In the genomic region with DNA sequence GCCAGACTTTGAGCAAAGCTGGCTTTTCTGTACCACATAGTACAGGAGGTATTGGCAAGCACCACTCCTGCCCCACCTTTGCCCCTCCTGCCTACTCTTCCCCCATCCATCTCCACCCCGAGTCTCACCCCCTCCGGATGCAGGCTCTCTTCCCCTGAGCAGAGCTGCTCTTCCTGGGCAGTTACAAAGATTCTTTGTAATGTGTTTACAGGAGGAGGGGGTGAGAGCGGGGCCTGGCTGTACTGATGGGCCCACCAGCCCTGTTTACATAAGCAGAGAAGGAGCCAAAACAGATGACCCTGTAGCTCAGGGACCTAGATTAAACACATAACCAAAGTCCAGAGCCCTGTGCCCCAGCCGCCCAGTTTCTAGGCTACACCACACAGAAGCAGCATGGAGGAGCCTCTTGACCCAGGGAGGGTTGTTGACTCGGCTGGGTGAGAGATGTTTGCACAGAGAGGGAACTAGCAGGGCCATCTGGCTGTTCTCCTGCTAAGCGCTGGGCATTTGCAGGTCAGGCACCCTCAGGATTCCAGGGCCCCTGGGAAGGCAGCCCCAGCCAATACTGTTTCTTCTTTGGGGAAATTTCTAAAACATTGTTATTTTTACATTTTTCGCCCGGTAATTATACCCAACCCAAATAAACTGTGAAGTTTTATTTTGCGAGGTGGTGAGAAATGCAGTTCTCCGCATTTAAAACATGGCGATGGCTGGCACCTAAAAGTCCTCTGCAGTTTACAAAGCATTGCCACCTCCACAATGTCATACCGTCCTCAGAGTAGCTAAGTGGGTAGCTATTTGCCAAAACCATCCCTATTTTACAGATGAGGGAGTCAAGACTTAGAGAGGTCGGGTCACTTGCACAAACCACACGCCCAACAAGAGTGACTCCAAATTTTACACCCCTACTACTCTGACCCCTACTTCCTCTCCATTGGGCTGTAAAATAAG, we compare ENCODE assay signal across 14 cellular contexts. TPM values are rescaled to one million over a fixed set of nuclear protein-coding genes. Genes with fewer than 3 reads are reported as not detected.
A peak's percentile ranks its signal among the peaks of the same experiment; 100 is the strongest.
DNase-seq lines count a peak whose midpoint lies in the region; ATAC-seq, FAIRE-seq and TF ChIP-seq lines count a peak whose summit lies in the region.
"Had no signal": no experiment of that assay in that cellular context is flagged by ENCODE, and none has a peak within 500 bp of the region (broad histone marks: within the 10 kb centered on the region; RNA-seq: fewer than 3 reads in every experiment).

No MANE protein-coding gene starts in this region.

- H4K20me1 ChIP-seq in HepG2 (ENCODE audit: insufficient read depth, low read length) = no peaks in the 10 kb centered on the region

- H3K27ac Mint-ChIP-seq in stimulated activated naive B cell treated with anti-CD40 and anti-IgM and Interleukin-4, amounts not matched to agents 10 μg/mL and 1 μg/mL and 100 μg/mL, for 72 hours = peak overlapping the region; percentile 49
- no peak overlapping the region for H3K27ac Mint-ChIP-seq in glutamatergic neuron (ENCODE audit: unreplicated experiment)
- H3K27ac Mint-ChIP-seq: activated naive CD8-positive, alpha-beta T cell treated with anti-CD3 and anti-CD28 coated beads, Interleukin-2, amount 50 U/mL, for 24 hours; mesothelial cell of epicardium had no signal

- no peaks in the 10 kb centered on the region for H3K79me2 ChIP-seq in HepG2 (ENCODE audit: insufficient read depth, low read length)

- POLR2A ChIA-PET in HepG2 (lab: Yijun Ruan, JAX) = interaction anchor here (0.6 to 6.8 kb wide), 22 partner anchors 10 to 425 kb away, joined by 3 to 212 read pairs (median 4); a partner anchor contains a TSS

- peaks cover 97% of the 10 kb centered on the region for H3K4me1 ChIP-seq in HepG2 (ENCODE audit: insufficient read depth, low read length)

- peak overlapping the region; percentile 79 for H3K4me2 ChIP-seq in HepG2 (ENCODE audit: low read depth, low read length)

- H3K36me3 Mint-ChIP-seq in stimulated activated naive B cell treated with anti-CD40 and anti-IgM and Interleukin-4, amounts not matched to agents 10 μg/mL and 1 μg/mL and 100 μg/mL, for 72 hours = peaks cover 0 to 1% of the 10 kb centered on the region in 2 donors
- no peaks in the 10 kb centered on the region for H3K36me3 Mint-ChIP-seq in glutamatergic neuron (ENCODE audit: unreplicated experiment)
- H3K36me3 Mint-ChIP-seq: mesothelial cell of epicardium had no signal

- H3K36me3 ChIP-seq in WERI-Rb-1 (no peaks in the 10 kb centered on the region), HepG2 (replicated peaks in 1 of 2; ENCODE audit: control insufficient read depth in 1 of 2, insufficient read depth in 2 of 2, low read length in 2 of 2) (no peaks in the 10 kb centered on the region)
- H3K36me3 ChIP-seq: thoracic aorta had no signal

- H3K4me3 ChIP-seq in WERI-Rb-1 (ENCODE audit: low read depth, low read length) (no peak overlapping the region), HepG2 (replicated peaks in 1 of 3; ENCODE audit: insufficient read depth in 1 of 3, low read depth in 2 of 3, low read length in 3 of 3) (peak overlapping the region in 1 of 3 experiments; percentile 12; a peak in 1 of 6 replicates)
- H3K4me3 ChIP-seq: thoracic aorta had no signal

- CTCF ChIA-PET in HepG2 (lab: Yijun Ruan, JAX; ENCODE audit: low intra/inter-chr PET ratio, low total read pairs) = no interaction called here

- H3K9me3 ChIP-seq in WERI-Rb-1 (ENCODE audit: severe bottlenecking) = no peaks in the 10 kb centered on the region
- H3K9me3 ChIP-seq in HepG2 (ENCODE audit: low read length) = no peaks in the 10 kb centered on the region
- H3K9me3 ChIP-seq: thoracic aorta had no signal

- intact Hi-C loops in HepG2 (cut with micrococcal nuclease; ENCODE audit: unreplicated experiment) = loop anchor here (1.0 kb wide), 1 partner anchor 8 kb away; no protein-coding TSS in a partner anchor

- 0 out of 4 replicates have a peak, but pooled peaks of 1 of the 2 experiments have one; percentile 18 for TF ChIP-seq POLR2A in HepG2 (IDR thresholded peaks at IDR 0.05; ENCODE audit: insufficient read depth in 1 of 2, low read depth in 2 of 2, low read length in 2 of 2)

- H3K4me1 Mint-ChIP-seq in stimulated activated naive B cell treated with anti-CD40 and anti-IgM and Interleukin-4, amounts not matched to agents 10 μg/mL and 1 μg/mL and 100 μg/mL, for 72 hours = no peaks in the 10 kb centered on the region
- H3K4me1 Mint-ChIP-seq in glutamatergic neuron (ENCODE audit: low read depth, unreplicated experiment) = no peaks in the 10 kb centered on the region
- H3K4me1 Mint-ChIP-seq: activated naive CD8-positive, alpha-beta T cell treated with anti-CD3 and anti-CD28 coated beads, Interleukin-2, amount 50 U/mL, for 24 hours had no signal

- H3K9me3 Mint-ChIP-seq in stimulated activated naive B cell treated with anti-CD40 and anti-IgM and Interleukin-4, amounts not matched to agents 10 μg/mL and 1 μg/mL and 100 μg/mL, for 72 hours = no peaks in the 10 kb centered on the region
- H3K9me3 Mint-ChIP-seq in glutamatergic neuron (ENCODE audit: unreplicated experiment) = peaks cover 1% of the 10 kb centered on the region
- H3K9me3 Mint-ChIP-seq: activated naive CD8-positive, alpha-beta T cell treated with anti-CD3 and anti-CD28 coated beads, Interleukin-2, amount 50 U/mL, for 24 hours; mesothelial cell of epicardium had no signal

- in situ Hi-C loops in HepG2 (cut with HindIII; ENCODE audit: extremely low pct_ligation_motif_present, low pct_unique_long_range_greater_than_20kb) = no loop called here

- 11% methylated on average over 11 of the region's 14 CpGs for WGBS in HepG2 (ENCODE audit: low lambda C conversion rate)

- ATAC-seq in HepG2 = peak; percentile 96
- ATAC-seq in stimulated activated naive B cell treated with anti-CD40 and anti-IgM and Interleukin-4, amounts not matched to agents 10 μg/mL and 1 μg/mL and 100 μg/mL, for 72 hours (replicated peaks) = no peak
- no peak for ATAC-seq in GM21717 (IDR thresholded peaks at IDR 0.05; ENCODE audit: unreplicated experiment)
- ATAC-seq: activated naive CD8-positive, alpha-beta T cell treated with anti-CD3 and anti-CD28 coated beads, Interleukin-2, amount 50 U/mL, for 24 hours had no signal

- no peak overlapping the region for H3K4me3 Mint-ChIP-seq in stimulated activated naive B cell treated with anti-CD40 and anti-IgM and Interleukin-4, amounts not matched to agents 10 μg/mL and 1 μg/mL and 100 μg/mL, for 72 hours
- H3K4me3 Mint-ChIP-seq in glutamatergic neuron (ENCODE audit: unreplicated experiment) = no peak overlapping the region
- H3K4me3 Mint-ChIP-seq: activated naive CD8-positive, alpha-beta T cell treated with anti-CD3 and anti-CD28 coated beads, Interleukin-2, amount 50 U/mL, for 24 hours; mesothelial cell of epicardium had no signal

- TSS peak; percentile 64 for BruUV-seq in HepG2 (replicated peaks; lab: Mats Ljungman, UMichigan)

- FAIRE-seq in HepG2 (lab: Jason Lieb, UNC) = peak; percentile 99
- FAIRE-seq: G401.6 had no signal

- peak overlapping the region; percentile 72 for H3K9ac ChIP-seq in HepG2 (ENCODE audit: insufficient read depth, low read depth, low read length)

- H2AFZ ChIP-seq in HepG2 (ENCODE audit: low read length) = no peak overlapping the region

- DNase-seq in NCI-H2029 (lab: John Stamatoyannopoulos, UW) = peak; percentile 89
- peak; percentile 44 for DNase-seq in WERI-Rb-1
- peak; percentile 99 for DNase-seq in HepG2 (ENCODE audit: low spot score)
- DNase-seq in stimulated activated naive B cell treated with anti-CD40 and anti-IgM and Interleukin-4, amounts not matched to agents 10 μg/mL and 1 μg/mL and 100 μg/mL, for 72 hours = no peak
- no peak for DNase-seq in NCI-H1436 (lab: John Stamatoyannopoulos, UW)
- no peak for DNase-seq in glutamatergic neuron
- DNase-seq: activated CD4-positive, alpha-beta T cell treated with anti-CD3 and anti-CD28 coated beads, Interleukin-2, amount 50 U/mL, for 4 hours; activated naive CD8-positive, alpha-beta T cell treated with anti-CD3 and anti-CD28 coated beads, Interleukin-2, amount 50 U/mL, for 24 hours; RPMI8226; stimulated activated CD4-positive, alpha-beta T cell treated with anti-CD3 and anti-CD28 coated beads, Interleukin-1b, Interleukin-23, amount 100 ng/mL, for 48 hours had no signal

- H3K27me3 ChIP-seq in WERI-Rb-1 (ENCODE audit: insufficient read depth, low read depth, severe bottlenecking) = no peaks in the 10 kb centered on the region
- H3K27me3 ChIP-seq in HepG2 (ENCODE audit: control insufficient read depth in 1 of 2, insufficient read depth in 2 of 2, low read length in 2 of 2) = no peaks in the 10 kb centered on the region

- peak; percentile 74 to 98; a peak in 3 of 4 replicates for TF ChIP-seq EP300 in HepG2 (IDR thresholded peaks at IDR 0.05; ENCODE audit: low read depth in 2 of 2, low read length in 2 of 2)
- peak; percentile 98 for TF ChIP-seq EP300 in HepG2 (CRISPR knock-in tag; IDR thresholded peaks at IDR 0.05; ENCODE audit: borderline replicate concordance)

- peaks cover 0 to 3% of the 10 kb centered on the region in 2 donors for H3K27me3 Mint-ChIP-seq in stimulated activated naive B cell treated with anti-CD40 and anti-IgM and Interleukin-4, amounts not matched to agents 10 μg/mL and 1 μg/mL and 100 μg/mL, for 72 hours
- peaks cover 3% of the 10 kb centered on the region for H3K27me3 Mint-ChIP-seq in glutamatergic neuron (ENCODE audit: unreplicated experiment)
- H3K27me3 Mint-ChIP-seq: activated naive CD8-positive, alpha-beta T cell treated with anti-CD3 and anti-CD28 coated beads, Interleukin-2, amount 50 U/mL, for 24 hours had no signal

- peak; percentile 75 for TF ChIP-seq RAD21 in HepG2 (CRISPR knock-in tag; IDR thresholded peaks at IDR 0.05)

- TF ChIP-seq CTCF in WERI-Rb-1 (IDR thresholded peaks at IDR 0.05; ENCODE audit: low read depth, low read length) = no peak
- peak; percentile 35; the same call in 1 of the 2 replicates for TF ChIP-seq CTCF in HepG2 (CRISPR knock-in tag; IDR thresholded peaks at IDR 0.05)
- no peak for TF ChIP-seq CTCF in glutamatergic neuron (IDR thresholded peaks at IDR 0.05; ENCODE audit: partially characterized antibody, unreplicated experiment)

- H3K27ac ChIP-seq in WERI-Rb-1 = peak overlapping the region; percentile 35; the same call in 1 of the 2 replicates
- H3K27ac ChIP-seq in HepG2 (ENCODE audit: extremely low read length, insufficient read depth, low read length) = peak overlapping the region; percentile 96
- H3K27ac ChIP-seq: thoracic aorta had no signal

RNA-seq across cellular contexts. Expression of a gene that starts 11.4 kb away (rescaled TPM):
- total RNA-seq in HepG2 (2016; rRNA removed; fragmentation: Illumina TruSeq; extraction: Trizol) (60.6 and 64.5 TPM in 2 replicates), glutamatergic neuron (ENCODE audit: unreplicated experiment) (127 TPM)
- 591 and 606 TPM in 2 replicates for total RNA-seq in HepG2 (2016; cell fraction: cytosol; rRNA removed; fragmentation: Illumina TruSeq; extraction: Trizol; ENCODE audit: low read depth)
- total RNA-seq in HepG2 (2016; cell fraction: insoluble cytoplasmic fraction; rRNA removed; fragmentation: Illumina TruSeq; extraction: Trizol) = 52.3 and 68.3 TPM in 2 replicates
- 187 and 224 TPM in 2 replicates for total RNA-seq in HepG2 (2016; cell fraction: membrane; rRNA removed; fragmentation: Illumina TruSeq; extraction: Trizol)
- total RNA-seq in HepG2 (2016; cell fraction: nucleus; rRNA removed; fragmentation: Illumina TruSeq; extraction: Trizol) = 44.7 and 53.4 TPM in 2 replicates
- polyA plus RNA-seq in HepG2 (2011; rRNA removed) = 46.0 and 46.4 TPM in 2 replicates
- polyA plus RNA-seq in HepG2 (2011; cell fraction: cytosol; rRNA removed) = 21.4 and 28.4 TPM in 2 replicates
- polyA plus RNA-seq in HepG2 (2011; cell fraction: nucleus; rRNA removed) = 34.0 and 37.5 TPM in 2 replicates
- 28.8 and 32.8 TPM in 2 replicates for polyA plus RNA-seq in HepG2 (2012)
- 2.2 and 2.3 TPM in 2 replicates for polyA plus RNA-seq in HepG2 (2016; cell fraction: cytosol; fragmentation: Illumina TruSeq; extraction: Trizol; ENCODE audit: low read depth)
- 25.2 and 27.2 TPM in 2 replicates for polyA plus RNA-seq in HepG2 (2016; cell fraction: insoluble cytoplasmic fraction; fragmentation: Illumina TruSeq; extraction: Trizol; ENCODE audit: low read depth)
- polyA plus RNA-seq in HepG2 (2016; cell fraction: membrane; fragmentation: Illumina TruSeq; extraction: Trizol; ENCODE audit: low read depth) = 4.6 and 5.7 TPM in 2 replicates
- 83.3 and 87.6 TPM in 2 replicates for polyA plus RNA-seq in HepG2 (2016; cell fraction: nucleus; fragmentation: Illumina TruSeq; extraction: Trizol; ENCODE audit: insufficient read depth, low read depth)
- polyA minus RNA-seq in HepG2 (2011; rRNA and poly(A)+ RNA removed; ENCODE audit: low replicate concordance) = 56.7 and 119 TPM in 2 replicates
- 60.1 and 60.2 TPM in 2 replicates for polyA minus RNA-seq in HepG2 (2011; cell fraction: cytosol; rRNA and poly(A)+ RNA removed)
- 53.6 and 70.4 TPM in 2 replicates for polyA minus RNA-seq in HepG2 (2011; cell fraction: nucleus; rRNA and poly(A)+ RNA removed)

RNA-seq across cellular contexts. Expression of a gene that starts 28.2 kb away (rescaled TPM):
- total RNA-seq in HepG2 (2016; rRNA removed; fragmentation: Illumina TruSeq; extraction: Trizol) (37.9 and 93.8 TPM in 2 replicates), glutamatergic neuron (ENCODE audit: unreplicated experiment) (0.44 TPM)
- total RNA-seq in HepG2 (2016; cell fraction: cytosol; rRNA removed; fragmentation: Illumina TruSeq; extraction: Trizol; ENCODE audit: low read depth) = 17.8 and 20.7 TPM in 2 replicates
- 36.6 and 104 TPM in 2 replicates for total RNA-seq in HepG2 (2016; cell fraction: insoluble cytoplasmic fraction; rRNA removed; fragmentation: Illumina TruSeq; extraction: Trizol)
- 16.5 and 17.6 TPM in 2 replicates for total RNA-seq in HepG2 (2016; cell fraction: membrane; rRNA removed; fragmentation: Illumina TruSeq; extraction: Trizol)
- 82.9 and 93.6 TPM in 2 replicates for total RNA-seq in HepG2 (2016; cell fraction: nucleus; rRNA removed; fragmentation: Illumina TruSeq; extraction: Trizol)
- polyA plus RNA-seq in HepG2 (2011; rRNA removed) = 229 and 265 TPM in 2 replicates
- 243 and 259 TPM in 2 replicates for polyA plus RNA-seq in HepG2 (2011; cell fraction: cytosol; rRNA removed)
- polyA plus RNA-seq in HepG2 (2011; cell fraction: nucleus; rRNA removed) = 151 and 156 TPM in 2 replicates
- polyA plus RNA-seq in HepG2 (2012) = 168 and 224 TPM in 2 replicates
- 16.8 and 19.6 TPM in 2 replicates for polyA plus RNA-seq in HepG2 (2016; cell fraction: cytosol; fragmentation: Illumina TruSeq; extraction: Trizol; ENCODE audit: low read depth)
- 41.6 and 42.5 TPM in 2 replicates for polyA plus RNA-seq in HepG2 (2016; cell fraction: insoluble cytoplasmic fraction; fragmentation: Illumina TruSeq; extraction: Trizol; ENCODE audit: low read depth)
- polyA plus RNA-seq in HepG2 (2016; cell fraction: membrane; fragmentation: Illumina TruSeq; extraction: Trizol; ENCODE audit: low read depth) = 14.9 and 16.4 TPM in 2 replicates
- polyA plus RNA-seq in HepG2 (2016; cell fraction: nucleus; fragmentation: Illumina TruSeq; extraction: Trizol; ENCODE audit: insufficient read depth, low read depth) = 151 and 165 TPM in 2 replicates
- polyA minus RNA-seq in HepG2 (2011; rRNA and poly(A)+ RNA removed; ENCODE audit: low replicate concordance) = 107 TPM in 1 of 2 replicates, not detected in the other
- polyA minus RNA-seq in HepG2 (2011; cell fraction: cytosol; rRNA and poly(A)+ RNA removed) = 58.9 and 79.4 TPM in 2 replicates
- 47.1 and 78.2 TPM in 2 replicates for polyA minus RNA-seq in HepG2 (2011; cell fraction: nucleus; rRNA and poly(A)+ RNA removed)

RNA-seq across cellular contexts. Expression of a gene that starts 45.6 kb away (rescaled TPM):
- 10.0 and 11.8 TPM in 2 replicates for total RNA-seq in HepG2 (2016; rRNA removed; fragmentation: Illumina TruSeq; extraction: Trizol)
- 3.2 and 3.8 TPM in 2 replicates for total RNA-seq in HepG2 (2016; cell fraction: cytosol; rRNA removed; fragmentation: Illumina TruSeq; extraction: Trizol; ENCODE audit: low read depth)
- 9.0 and 11.1 TPM in 2 replicates for total RNA-seq in HepG2 (2016; cell fraction: insoluble cytoplasmic fraction; rRNA removed; fragmentation: Illumina TruSeq; extraction: Trizol)
- 5.6 and 5.8 TPM in 2 replicates for total RNA-seq in HepG2 (2016; cell fraction: membrane; rRNA removed; fragmentation: Illumina TruSeq; extraction: Trizol)
- total RNA-seq in HepG2 (2016; cell fraction: nucleus; rRNA removed; fragmentation: Illumina TruSeq; extraction: Trizol) = 6.2 and 6.3 TPM in 2 replicates
- polyA plus RNA-seq in HepG2 (2011; rRNA removed) = 7.0 and 8.5 TPM in 2 replicates
- 6.5 and 7.7 TPM in 2 replicates for polyA plus RNA-seq in HepG2 (2011; cell fraction: cytosol; rRNA removed)
- 4.4 and 4.7 TPM in 2 replicates for polyA plus RNA-seq in HepG2 (2011; cell fraction: nucleus; rRNA removed)
- 5.6 and 6.7 TPM in 2 replicates for polyA plus RNA-seq in HepG2 (2012)
- 1.5 and 1.7 TPM in 2 replicates for polyA plus RNA-seq in HepG2 (2016; cell fraction: cytosol; fragmentation: Illumina TruSeq; extraction: Trizol; ENCODE audit: low read depth)
- 10.0 and 11.5 TPM in 2 replicates for polyA plus RNA-seq in HepG2 (2016; cell fraction: insoluble cytoplasmic fraction; fragmentation: Illumina TruSeq; extraction: Trizol; ENCODE audit: low read depth)
- 3.1 and 3.5 TPM in 2 replicates for polyA plus RNA-seq in HepG2 (2016; cell fraction: membrane; fragmentation: Illumina TruSeq; extraction: Trizol; ENCODE audit: low read depth)
- polyA plus RNA-seq in HepG2 (2016; cell fraction: nucleus; fragmentation: Illumina TruSeq; extraction: Trizol; ENCODE audit: insufficient read depth, low read depth) = 8.6 and 9.3 TPM in 2 replicates
- polyA minus RNA-seq in HepG2 (2011; rRNA and poly(A)+ RNA removed; ENCODE audit: low replicate concordance) = 4.0 and 4.9 TPM in 2 replicates
- 2.6 and 5.7 TPM in 2 replicates for polyA minus RNA-seq in HepG2 (2011; cell fraction: cytosol; rRNA and poly(A)+ RNA removed)
- 3.1 and 4.2 TPM in 2 replicates for polyA minus RNA-seq in HepG2 (2011; cell fraction: nucleus; rRNA and poly(A)+ RNA removed)
- total RNA-seq in glutamatergic neuron (ENCODE audit: unreplicated experiment) = 26.3 TPM

Comparison
In these comparisons a context has a peak if more than half of its experiments do, and no peak if none do; other contexts are left out.
1. DNase-seq: peak in NCI-H2029 (single experiment), WERI-Rb-1 (single experiment) and HepG2 (single experiment); none in stimulated activated naive B cell treated with anti-CD40 and anti-IgM and Interleukin-4, amounts not matched to agents 10 μg/mL and 1 μg/mL and 100 μg/mL, for 72 hours (single experiment), NCI-H1436 (single experiment) and glutamatergic neuron (single experiment).
2. RNA of a gene that starts 28.2 kb away (total RNA-seq): 16.5 to 104 TPM in HepG2; 0.44 TPM in glutamatergic neuron (single experiment); every median in the first group is over 10 times any median in the second.